24 cellular contexts compared by ENCODE assay signal in genomic region chr13:23463631-23464030, GRCh38. TPM values are rescaled to one million over a fixed set of nuclear protein-coding genes. Genes with fewer than 3 reads are reported as not detected.
A peak's percentile ranks its signal among the peaks of the same experiment; 100 is the strongest.
DNase-seq lines count a peak whose midpoint lies in the region; ATAC-seq and TF ChIP-seq lines count a peak whose summit lies in the region.
"Had no signal": no experiment of that assay in that cellular context is flagged by ENCODE, and none has a peak within 500 bp of the region (broad histone marks: within the 10 kb centered on the region; RNA-seq: fewer than 3 reads in every experiment).

No MANE protein-coding gene starts in this region.

- H3K27me3 ChIP-seq in Loucy (ENCODE audit: insufficient read depth, low read length, poor library complexity, severe bottlenecking), result no peaks in the 10 kb centered on the region
- no peaks in the 10 kb centered on the region for H3K27me3 ChIP-seq in trophoblast cell (ENCODE audit: insufficient read depth, low read length)
- H3K27me3 ChIP-seq: MG63 had no signal

- H3K79me2 ChIP-seq in Loucy (ENCODE audit: insufficient read depth, low read length) (no peaks in the 10 kb centered on the region), trophoblast cell (ENCODE audit: control insufficient read depth, insufficient read depth, low read length, poor library complexity) (no peaks in the 10 kb centered on the region)

- WGBS in trophoblast cell (ENCODE audit: extremely low coverage, insufficient coverage, insufficient read length), result no CpG with 5 or more reads among the region's 3 CpGs

- H3K9me2 ChIP-seq in Loucy (replicated peaks; ENCODE audit: low read depth, low read length), result no peaks in the 10 kb centered on the region

- H2AFZ ChIP-seq in Loucy (ENCODE audit: low read length) (no peak overlapping the region), trophoblast cell (ENCODE audit: insufficient read depth, low read length, poor library complexity) (no peak overlapping the region)
- H2AFZ ChIP-seq: GM23338 had no signal

- no peak for ATAC-seq in central memory CD8-positive, alpha-beta T cell (replicated peaks; ENCODE audit: extremely low read depth, poor library complexity, severe bottlenecking)
- no peak for ATAC-seq in HG02981 (IDR thresholded peaks at IDR 0.05; ENCODE audit: unreplicated experiment)
- ATAC-seq: GM23338, HepG2, PC-3 had no signal

- peak overlapping the region; percentile 24 for H3K27ac ChIP-seq in trophoblast cell (ENCODE audit: low read depth, low read length)
- H3K27ac ChIP-seq: C4-2B, KMS-11 had no signal

- in situ Hi-C loops in GM13976 (cut with MboI; ENCODE audit: low sequenced_read_pairs, unreplicated experiment), result loop anchor here (25.0 kb wide), 1 partner anchor 424 kb away; the partner anchor contains the start of genes C1QTNF9B and MIPEP

- peak overlapping the region; percentile 37 for H3K4ac ChIP-seq in trophoblast cell (ENCODE audit: low read depth, low read length)

- H4K8ac ChIP-seq in trophoblast cell (ENCODE audit: low read depth, low read length), result no peak overlapping the region

- no peak overlapping the region for H3K18ac ChIP-seq in trophoblast cell (ENCODE audit: low read length)

- H3K4me1 ChIP-seq in Loucy (ENCODE audit: insufficient read depth, low read length, poor library complexity, severe bottlenecking), result peaks cover 38% of the 10 kb centered on the region
- peaks cover 10 to 13% of the 10 kb centered on the region in 2 experiments for H3K4me1 ChIP-seq in trophoblast cell (ENCODE audit: control insufficient read depth in 1 of 2, insufficient read depth in 2 of 2, low read length in 2 of 2)

- H3K4me3 Mint-ChIP-seq in central memory CD8-positive, alpha-beta T cell, result no peak overlapping the region
- H3K4me3 Mint-ChIP-seq: GM23338 had no signal

- TF ChIP-seq CTCF in Loucy (conservative IDR thresholded peaks at IDR 0.05; ENCODE audit: low read length) (no peak), GM13976 (IDR thresholded peaks at IDR 0.05; ENCODE audit: borderline replicate concordance, control extremely low read depth, extremely low read depth, insufficient read depth, missing control alignments) (no peak)

- H3K36me3 Mint-ChIP-seq in central memory CD8-positive, alpha-beta T cell (ENCODE audit: insufficient read depth), result peaks cover 2% of the 10 kb centered on the region

- H2AK5ac ChIP-seq in trophoblast cell (ENCODE audit: low read length), result peak overlapping the region; percentile 87

- peak overlapping the region; percentile 12 for H3K27ac Mint-ChIP-seq in central memory CD8-positive, alpha-beta T cell (ENCODE audit: low read depth)
- H3K27ac Mint-ChIP-seq: GM23338 had no signal

- no peaks in the 10 kb centered on the region for H3K9me3 Mint-ChIP-seq in central memory CD8-positive, alpha-beta T cell
- H3K9me3 Mint-ChIP-seq: GM23338 had no signal

- no peaks in the 10 kb centered on the region for H3K4me1 Mint-ChIP-seq in central memory CD8-positive, alpha-beta T cell

- H2BK120ac ChIP-seq in trophoblast cell (ENCODE audit: insufficient read depth, low read length, poor library complexity), result peak overlapping the region; percentile 24

- H3K14ac ChIP-seq in trophoblast cell (ENCODE audit: low read length), result peak overlapping the region; percentile 45

- no peak overlapping the region for H4K12ac ChIP-seq in trophoblast cell (ENCODE audit: low read depth, low read length)

- H3K9me3 ChIP-seq in Loucy (ENCODE audit: insufficient read depth, low read depth, low read length) (no peaks in the 10 kb centered on the region), trophoblast cell (ENCODE audit: insufficient read depth, low read depth, low read length) (no peaks in the 10 kb centered on the region)
- H3K9me3 ChIP-seq: MG63 had no signal

- H2BK5ac ChIP-seq in trophoblast cell (ENCODE audit: low read depth, low read length, poor library complexity), result no peak overlapping the region

- H4K20me1 ChIP-seq in Loucy (ENCODE audit: insufficient read depth, low read length, poor library complexity, severe bottlenecking), result no peaks in the 10 kb centered on the region

- H3K36me3 ChIP-seq in Loucy (ENCODE audit: insufficient read depth, low read length) (no peaks in the 10 kb centered on the region), trophoblast cell (ENCODE audit: control insufficient read depth in 1 of 2, insufficient read depth in 2 of 2, low read length in 2 of 2) (no peaks in the 10 kb centered on the region)
- H3K36me3 ChIP-seq: MG63 had no signal

- H3K79me1 ChIP-seq in trophoblast cell (ENCODE audit: low read length), result peaks cover 14% of the 10 kb centered on the region

- DNase-seq in EH (ENCODE audit: low read depth) (peak; percentile 44), trophoblast cell (peak in 1 of 2 donors; percentile 35), cerebellum (ENCODE audit: low spot score) (no peak), GM13976 (ENCODE audit: low spot score) (no peak), amniotic stem cell (lab: John Stamatoyannopoulos, UW) (no peak)
- no peak for DNase-seq in central memory CD8-positive, alpha-beta T cell (ENCODE audit: low spot score in 2 of 2)
- DNase-seq: DMS 273 treated with DMSO at 0.1 percent for 48 hours, DND-41, HCEC 1CT, MG63, NCI-H1048, NCI-H1436, NCI-H1930, NCI-H2171, NCI-H526, PC-3, RPMI8226, SHP77 treated with DMSO at 0.1 percent for 48 hours had no signal

- peak overlapping the region; percentile 66 for H2BK12ac ChIP-seq in trophoblast cell (ENCODE audit: low read length)

- H3K23ac ChIP-seq in trophoblast cell (ENCODE audit: low read length), result no peak overlapping the region

- no peak overlapping the region for H3K9ac ChIP-seq in Loucy (ENCODE audit: low read depth, low read length, poor library complexity, severe bottlenecking)
- H3K9ac ChIP-seq in trophoblast cell (ENCODE audit: low read length), result no peak overlapping the region
- H3K9ac ChIP-seq: KMS-11 had no signal

- H3K4me2 ChIP-seq in Loucy (ENCODE audit: low read depth, low read length, poor library complexity, severe bottlenecking) (peak overlapping the region; percentile 25), trophoblast cell (ENCODE audit: low read length) (no peak overlapping the region)
- H3K4me2 ChIP-seq: GM23338, KMS-11 had no signal

- peak overlapping the region; percentile 81 for H4K91ac ChIP-seq in trophoblast cell (ENCODE audit: low read depth, low read length)

- H3K4me3 ChIP-seq in Loucy (ENCODE audit: low read length, poor library complexity, severe bottlenecking) (no peak overlapping the region), trophoblast cell (ENCODE audit: low read depth, low read length) (no peak overlapping the region)
- H3K4me3 ChIP-seq: GM23338, MG63 had no signal

- peaks cover 6% of the 10 kb centered on the region; the same call in 1 of the 2 replicates for H3F3A ChIP-seq in Loucy (ENCODE audit: low read depth)

- H3K27me3 Mint-ChIP-seq in central memory CD8-positive, alpha-beta T cell, result peaks cover 8% of the 10 kb centered on the region

RNA-seq across cellular contexts. Expression of gene SACS, which starts 30.1 kb away (rescaled TPM):
- 13.0 and 13.3 TPM in 2 replicates for polyA plus RNA-seq in trophoblast cell (2013)
- 103 TPM for total RNA-seq in cerebellum
